In genomic region chr5:3658929-3659328, GRCh38 we compare ENCODE assay signal across 19 cellular contexts.
DNase-seq lines count a peak whose midpoint lies in the region; TF ChIP-seq lines count a peak whose summit lies in the region.
"Had no signal": no experiment of that assay in that cellular context is flagged by ENCODE, and none has a peak within 500 bp of the region (broad histone marks: within the 10 kb centered on the region; RNA-seq: fewer than 3 reads in every experiment).

No MANE protein-coding gene starts in this region.

- H3K9me3 ChIP-seq in right atrium auricular region: no peaks in the 10 kb centered on the region
- H3K9me3 ChIP-seq: A549; BLaER1 treated with 17β-estradiol and CSF1 and Interleukin-3, amounts not matched to agents 10 nM and 100 nM; Caco-2 had no signal

- H3K4me3 Mint-ChIP-seq in progenitor cell of endocrine pancreas (ENCODE audit: low read depth): no peak overlapping the region
- H3K4me3 Mint-ChIP-seq: B cell; CD4-positive, alpha-beta T cell; CD8-positive, alpha-beta T cell had no signal

- H3K36me3 Mint-ChIP-seq in progenitor cell of endocrine pancreas (ENCODE audit: insufficient read depth): no peaks in the 10 kb centered on the region
- H3K36me3 Mint-ChIP-seq: CD8-positive, alpha-beta T cell had no signal

- no peaks in the 10 kb centered on the region for H3K9me3 Mint-ChIP-seq in progenitor cell of endocrine pancreas (ENCODE audit: low read depth)
- H3K9me3 Mint-ChIP-seq: CD4-positive, alpha-beta T cell had no signal

- H3K4me1 ChIP-seq in right atrium auricular region: no peaks in the 10 kb centered on the region
- H3K4me1 ChIP-seq: A549, Caco-2 had no signal

- TF ChIP-seq CTCF in right atrium auricular region (IDR thresholded peaks at IDR 0.05) (no peak), progenitor cell of endocrine pancreas (IDR thresholded peaks at IDR 0.05; ENCODE audit: unreplicated experiment) (no peak)

- H3K27me3 ChIP-seq in right atrium auricular region: no peaks in the 10 kb centered on the region
- H3K27me3 ChIP-seq: BLaER1 treated with 17β-estradiol and CSF1 and Interleukin-3, amounts not matched to agents 10 nM and 100 nM had no signal

- no peaks in the 10 kb centered on the region for H3K36me3 ChIP-seq in right atrium auricular region
- H3K36me3 ChIP-seq: BLaER1 treated with 17β-estradiol and CSF1 and Interleukin-3, amounts not matched to agents 10 nM and 100 nM had no signal

- no peak overlapping the region for H3K27ac ChIP-seq in right atrium auricular region
- H3K27ac ChIP-seq: 22Rv1; A549; BLaER1 treated with 17β-estradiol and CSF1 and Interleukin-3, amounts not matched to agents 10 nM and 100 nM; C4-2B had no signal

- H3K27me3 Mint-ChIP-seq in progenitor cell of endocrine pancreas: peaks cover 28% of the 10 kb centered on the region
- H3K27me3 Mint-ChIP-seq: B cell; CD4-positive, alpha-beta T cell had no signal

- H3K4me1 Mint-ChIP-seq in progenitor cell of endocrine pancreas (ENCODE audit: low read depth): no peaks in the 10 kb centered on the region
- H3K4me1 Mint-ChIP-seq: B cell had no signal

- intact Hi-C loops in cardiac septum (cut with DNase I): no loop called here

- peak overlapping the region; percentile 18 for H3K27ac Mint-ChIP-seq in progenitor cell of endocrine pancreas
- H3K27ac Mint-ChIP-seq: B cell; CD4-positive, alpha-beta T cell; CD8-positive, alpha-beta T cell had no signal

- DNase-seq in cardiac septum (ENCODE audit: low spot score) (peak; percentile 53), right atrium auricular region (ENCODE audit: low spot score) (no peak), islet precursor cell (peak; percentile 29), progenitor cell of endocrine pancreas (ENCODE audit: low spot score, unreplicated experiment) (no peak), NCI-H2029 treated with DMSO at 0.1 percent for 48 hours (lab: John Stamatoyannopoulos, UW) (no peak), T-helper 1 cell (no peak), NCI-H446 (lab: John Stamatoyannopoulos, UW) (no peak)
- DNase-seq: AML-193; Caco-2; Calu3; CD4-positive, alpha-beta T cell; CD8-positive, alpha-beta T cell; DMS79 treated with DMSO at 0.1 percent for 48 hours; GF-D8 had no signal

- H3K4me3 ChIP-seq in right atrium auricular region: no peak overlapping the region
- H3K4me3 ChIP-seq: A549; BLaER1 treated with 17β-estradiol and CSF1 and Interleukin-3, amounts not matched to agents 10 nM and 100 nM had no signal

Comparison
In these comparisons a context has a peak if more than half of its experiments do, and no peak if none do; other contexts are left out.
1. DNase-seq: peak in cardiac septum (single experiment) and islet precursor cell (single experiment); none in right atrium auricular region (single experiment), progenitor cell of endocrine pancreas (single experiment), NCI-H2029 treated with DMSO at 0.1 percent for 48 hours (single experiment), T-helper 1 cell (0 of 5) and NCI-H446 (0 of 2).